In the genomic region with DNA sequence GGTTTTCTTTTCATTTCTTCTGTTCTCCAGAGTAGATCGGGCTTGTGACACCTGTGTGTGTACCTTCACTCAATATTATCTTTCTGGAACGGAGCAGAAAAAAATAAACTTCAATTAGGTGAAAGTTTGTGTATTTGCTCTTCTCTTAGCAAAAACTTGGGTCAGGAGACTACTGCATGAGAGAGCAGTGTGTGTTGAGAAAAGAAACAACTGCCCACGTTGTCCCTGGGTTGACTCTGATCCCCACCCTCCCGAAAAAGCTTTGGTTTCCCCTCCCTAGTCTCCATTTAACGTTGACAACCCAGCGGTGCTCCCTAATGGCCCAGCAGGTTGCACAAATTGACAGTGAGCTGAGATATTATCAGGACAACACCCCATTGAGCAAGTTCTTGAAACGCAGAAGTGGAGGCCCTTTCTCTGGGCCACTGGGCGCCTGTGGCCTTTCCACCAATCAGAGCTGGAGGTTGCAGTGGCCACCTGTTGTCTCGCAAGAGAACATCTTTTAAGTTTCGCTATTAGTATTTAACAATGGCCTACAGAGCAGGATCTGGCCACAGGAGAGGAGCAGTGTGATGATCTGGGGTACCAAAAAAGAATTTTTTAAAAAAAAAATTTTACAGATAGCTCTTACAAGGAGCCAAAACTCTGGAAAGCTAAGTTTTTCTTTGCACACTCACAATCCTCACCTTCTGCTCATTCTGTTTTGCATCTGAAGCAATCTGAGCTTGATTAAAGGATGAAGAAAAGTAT, we compare ENCODE assay signal across 1 cellular context.
TF ChIP-seq lines count a peak whose summit lies in the region.

No MANE protein-coding gene starts in this region.

TF ChIP-seq in HepG2, 621 proteins besides CTCF, POLR2A, EP300 and RAD21 (continued from another document and continues in another):
- TF ChIP-seq, protein P1, sequence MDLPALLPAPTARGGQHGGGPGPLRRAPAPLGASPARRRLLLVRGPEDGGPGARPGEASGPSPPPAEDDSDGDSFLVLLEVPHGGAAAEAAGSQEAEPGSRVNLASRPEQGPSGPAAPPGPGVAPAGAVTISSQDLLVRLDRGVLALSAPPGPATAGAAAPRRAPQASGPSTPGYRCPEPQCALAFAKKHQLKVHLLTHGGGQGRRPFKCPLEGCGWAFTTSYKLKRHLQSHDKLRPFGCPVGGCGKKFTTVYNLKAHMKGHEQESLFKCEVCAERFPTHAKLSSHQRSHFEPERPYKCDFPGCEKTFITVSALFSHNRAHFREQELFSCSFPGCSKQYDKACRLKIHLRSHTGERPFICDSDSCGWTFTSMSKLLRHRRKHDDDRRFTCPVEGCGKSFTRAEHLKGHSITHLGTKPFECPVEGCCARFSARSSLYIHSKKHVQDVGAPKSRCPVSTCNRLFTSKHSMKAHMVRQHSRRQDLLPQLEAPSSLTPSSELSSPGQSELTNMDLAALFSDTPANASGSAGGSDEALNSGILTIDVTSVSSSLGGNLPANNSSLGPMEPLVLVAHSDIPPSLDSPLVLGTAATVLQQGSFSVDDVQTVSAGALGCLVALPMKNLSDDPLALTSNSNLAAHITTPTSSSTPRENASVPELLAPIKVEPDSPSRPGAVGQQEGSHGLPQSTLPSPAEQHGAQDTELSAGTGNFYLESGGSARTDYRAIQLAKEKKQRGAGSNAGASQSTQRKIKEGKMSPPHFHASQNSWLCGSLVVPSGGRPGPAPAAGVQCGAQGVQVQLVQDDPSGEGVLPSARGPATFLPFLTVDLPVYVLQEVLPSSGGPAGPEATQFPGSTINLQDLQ (CRISPR knock-in tag; IDR thresholded peaks at IDR 0.05), result no peak
- TF ChIP-seq FOXO1 (CRISPR knock-in tag; IDR thresholded peaks at IDR 0.05) (peak; percentile 63; the same call in 1 of the 2 replicates), GZF1 (CRISPR knock-in tag; IDR thresholded peaks at IDR 0.05) (peak; percentile 49; the same call in 1 of the 2 replicates), YEATS2 (CRISPR knock-in tag; IDR thresholded peaks at IDR 0.05; ENCODE audit: borderline replicate concordance) (0 out of 2 replicates have a peak, but pooled peaks have one; percentile 13), HMG20B (CRISPR knock-in tag; conservative IDR thresholded peaks at IDR 0.05) (peak; percentile 18; the same call in 1 of the 2 replicates), MEIS2 (CRISPR knock-in tag; IDR thresholded peaks at IDR 0.05) (0 out of 2 replicates have a peak, but pooled peaks have one; percentile 24), FOXA3 (CRISPR knock-in tag; IDR thresholded peaks at IDR 0.05) (peak; percentile 41; the same call in 1 of the 2 replicates), ZNF430 (CRISPR knock-in tag; IDR thresholded peaks at IDR 0.05) (0 out of 2 replicates have a peak, but pooled peaks have one; percentile 21), HHEX (CRISPR knock-in tag; IDR thresholded peaks at IDR 0.05) (no peak), ZNF329 (CRISPR knock-in tag; IDR thresholded peaks at IDR 0.05; ENCODE audit: low read depth) (no peak), STAT5B (CRISPR knock-in tag; IDR thresholded peaks at IDR 0.05) (no peak), TGIF2 (CRISPR knock-in tag; IDR thresholded peaks at IDR 0.05) (peak; percentile 57; the same call in 1 of the 2 replicates), RFX5 (IDR thresholded peaks at IDR 0.05; ENCODE audit: low read depth, low read length) (0 out of 2 replicates have a peak, but pooled peaks have one; percentile 16), ZNF292 (CRISPR knock-in tag; IDR thresholded peaks at IDR 0.05; ENCODE audit: borderline replicate concordance, low read depth) (peak; percentile 55; the same call in 1 of the 2 replicates), ASH2L (IDR thresholded peaks at IDR 0.05; ENCODE audit: insufficient read length, low read depth, low read length) (peak; percentile 53), ZNF251 (CRISPR knock-in tag; IDR thresholded peaks at IDR 0.05) (no peak), NFYC (CRISPR knock-in tag; IDR thresholded peaks at IDR 0.05) (peak; percentile 73), NR2F6 (IDR thresholded peaks at IDR 0.05) (no peak), NR2F6 (CRISPR knock-in tag; IDR thresholded peaks at IDR 0.05) (no peak), KLF9 (CRISPR knock-in tag; IDR thresholded peaks at IDR 0.05; ENCODE audit: low read depth) (0 out of 2 replicates have a peak, but pooled peaks have one; percentile 16), POLR2AphosphoS5 (IDR thresholded peaks at IDR 0.05; ENCODE audit: low read depth, low read length) (peak; percentile 51), TOPORS (CRISPR knock-in tag; IDR thresholded peaks at IDR 0.05) (no peak), RFXANK (CRISPR knock-in tag; IDR thresholded peaks at IDR 0.05) (0 out of 2 replicates have a peak, but pooled peaks have one; percentile 16)
- TF ChIP-seq, protein P2, sequence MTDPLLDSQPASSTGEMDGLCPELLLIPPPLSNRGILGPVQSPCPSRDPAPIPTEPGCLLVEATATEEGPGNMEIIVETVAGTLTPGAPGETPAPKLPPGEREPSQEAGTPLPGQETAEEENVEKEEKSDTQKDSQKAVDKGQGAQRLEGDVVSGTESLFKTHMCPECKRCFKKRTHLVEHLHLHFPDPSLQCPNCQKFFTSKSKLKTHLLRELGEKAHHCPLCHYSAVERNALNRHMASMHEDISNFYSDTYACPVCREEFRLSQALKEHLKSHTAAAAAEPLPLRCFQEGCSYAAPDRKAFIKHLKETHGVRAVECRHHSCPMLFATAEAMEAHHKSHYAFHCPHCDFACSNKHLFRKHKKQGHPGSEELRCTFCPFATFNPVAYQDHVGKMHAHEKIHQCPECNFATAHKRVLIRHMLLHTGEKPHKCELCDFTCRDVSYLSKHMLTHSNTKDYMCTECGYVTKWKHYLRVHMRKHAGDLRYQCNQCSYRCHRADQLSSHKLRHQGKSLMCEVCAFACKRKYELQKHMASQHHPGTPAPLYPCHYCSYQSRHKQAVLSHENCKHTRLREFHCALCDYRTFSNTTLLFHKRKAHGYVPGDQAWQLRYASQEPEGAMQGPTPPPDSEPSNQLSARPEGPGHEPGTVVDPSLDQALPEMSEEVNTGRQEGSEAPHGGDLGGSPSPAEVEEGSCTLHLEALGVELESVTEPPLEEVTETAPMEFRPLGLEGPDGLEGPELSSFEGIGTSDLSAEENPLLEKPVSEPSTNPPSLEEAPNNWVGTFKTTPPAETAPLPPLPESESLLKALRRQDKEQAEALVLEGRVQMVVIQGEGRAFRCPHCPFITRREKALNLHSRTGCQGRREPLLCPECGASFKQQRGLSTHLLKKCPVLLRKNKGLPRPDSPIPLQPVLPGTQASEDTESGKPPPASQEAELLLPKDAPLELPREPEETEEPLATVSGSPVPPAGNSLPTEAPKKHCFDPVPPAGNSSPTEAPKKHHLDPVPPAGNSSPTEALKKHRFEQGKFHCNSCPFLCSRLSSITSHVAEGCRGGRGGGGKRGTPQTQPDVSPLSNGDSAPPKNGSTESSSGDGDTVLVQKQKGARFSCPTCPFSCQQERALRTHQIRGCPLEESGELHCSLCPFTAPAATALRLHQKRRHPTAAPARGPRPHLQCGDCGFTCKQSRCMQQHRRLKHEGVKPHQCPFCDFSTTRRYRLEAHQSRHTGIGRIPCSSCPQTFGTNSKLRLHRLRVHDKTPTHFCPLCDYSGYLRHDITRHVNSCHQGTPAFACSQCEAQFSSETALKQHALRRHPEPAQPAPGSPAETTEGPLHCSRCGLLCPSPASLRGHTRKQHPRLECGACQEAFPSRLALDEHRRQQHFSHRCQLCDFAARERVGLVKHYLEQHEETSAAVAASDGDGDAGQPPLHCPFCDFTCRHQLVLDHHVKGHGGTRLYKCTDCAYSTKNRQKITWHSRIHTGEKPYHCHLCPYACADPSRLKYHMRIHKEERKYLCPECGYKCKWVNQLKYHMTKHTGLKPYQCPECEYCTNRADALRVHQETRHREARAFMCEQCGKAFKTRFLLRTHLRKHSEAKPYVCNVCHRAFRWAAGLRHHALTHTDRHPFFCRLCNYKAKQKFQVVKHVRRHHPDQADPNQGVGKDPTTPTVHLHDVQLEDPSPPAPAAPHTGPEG (CRISPR knock-in tag; IDR thresholded peaks at IDR 0.05), result no peak
- TF ChIP-seq, protein P3, sequence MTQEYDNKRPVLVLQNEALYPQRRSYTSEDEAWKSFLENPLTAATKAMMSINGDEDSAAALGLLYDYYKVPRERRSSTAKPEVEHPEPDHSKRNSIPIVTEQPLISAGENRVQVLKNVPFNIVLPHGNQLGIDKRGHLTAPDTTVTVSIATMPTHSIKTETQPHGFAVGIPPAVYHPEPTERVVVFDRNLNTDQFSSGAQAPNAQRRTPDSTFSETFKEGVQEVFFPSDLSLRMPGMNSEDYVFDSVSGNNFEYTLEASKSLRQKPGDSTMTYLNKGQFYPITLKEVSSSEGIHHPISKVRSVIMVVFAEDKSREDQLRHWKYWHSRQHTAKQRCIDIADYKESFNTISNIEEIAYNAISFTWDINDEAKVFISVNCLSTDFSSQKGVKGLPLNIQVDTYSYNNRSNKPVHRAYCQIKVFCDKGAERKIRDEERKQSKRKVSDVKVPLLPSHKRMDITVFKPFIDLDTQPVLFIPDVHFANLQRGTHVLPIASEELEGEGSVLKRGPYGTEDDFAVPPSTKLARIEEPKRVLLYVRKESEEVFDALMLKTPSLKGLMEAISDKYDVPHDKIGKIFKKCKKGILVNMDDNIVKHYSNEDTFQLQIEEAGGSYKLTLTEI (CRISPR knock-in tag; conservative IDR thresholded peaks at IDR 0.05), result no peak
- TF ChIP-seq, protein P4, sequence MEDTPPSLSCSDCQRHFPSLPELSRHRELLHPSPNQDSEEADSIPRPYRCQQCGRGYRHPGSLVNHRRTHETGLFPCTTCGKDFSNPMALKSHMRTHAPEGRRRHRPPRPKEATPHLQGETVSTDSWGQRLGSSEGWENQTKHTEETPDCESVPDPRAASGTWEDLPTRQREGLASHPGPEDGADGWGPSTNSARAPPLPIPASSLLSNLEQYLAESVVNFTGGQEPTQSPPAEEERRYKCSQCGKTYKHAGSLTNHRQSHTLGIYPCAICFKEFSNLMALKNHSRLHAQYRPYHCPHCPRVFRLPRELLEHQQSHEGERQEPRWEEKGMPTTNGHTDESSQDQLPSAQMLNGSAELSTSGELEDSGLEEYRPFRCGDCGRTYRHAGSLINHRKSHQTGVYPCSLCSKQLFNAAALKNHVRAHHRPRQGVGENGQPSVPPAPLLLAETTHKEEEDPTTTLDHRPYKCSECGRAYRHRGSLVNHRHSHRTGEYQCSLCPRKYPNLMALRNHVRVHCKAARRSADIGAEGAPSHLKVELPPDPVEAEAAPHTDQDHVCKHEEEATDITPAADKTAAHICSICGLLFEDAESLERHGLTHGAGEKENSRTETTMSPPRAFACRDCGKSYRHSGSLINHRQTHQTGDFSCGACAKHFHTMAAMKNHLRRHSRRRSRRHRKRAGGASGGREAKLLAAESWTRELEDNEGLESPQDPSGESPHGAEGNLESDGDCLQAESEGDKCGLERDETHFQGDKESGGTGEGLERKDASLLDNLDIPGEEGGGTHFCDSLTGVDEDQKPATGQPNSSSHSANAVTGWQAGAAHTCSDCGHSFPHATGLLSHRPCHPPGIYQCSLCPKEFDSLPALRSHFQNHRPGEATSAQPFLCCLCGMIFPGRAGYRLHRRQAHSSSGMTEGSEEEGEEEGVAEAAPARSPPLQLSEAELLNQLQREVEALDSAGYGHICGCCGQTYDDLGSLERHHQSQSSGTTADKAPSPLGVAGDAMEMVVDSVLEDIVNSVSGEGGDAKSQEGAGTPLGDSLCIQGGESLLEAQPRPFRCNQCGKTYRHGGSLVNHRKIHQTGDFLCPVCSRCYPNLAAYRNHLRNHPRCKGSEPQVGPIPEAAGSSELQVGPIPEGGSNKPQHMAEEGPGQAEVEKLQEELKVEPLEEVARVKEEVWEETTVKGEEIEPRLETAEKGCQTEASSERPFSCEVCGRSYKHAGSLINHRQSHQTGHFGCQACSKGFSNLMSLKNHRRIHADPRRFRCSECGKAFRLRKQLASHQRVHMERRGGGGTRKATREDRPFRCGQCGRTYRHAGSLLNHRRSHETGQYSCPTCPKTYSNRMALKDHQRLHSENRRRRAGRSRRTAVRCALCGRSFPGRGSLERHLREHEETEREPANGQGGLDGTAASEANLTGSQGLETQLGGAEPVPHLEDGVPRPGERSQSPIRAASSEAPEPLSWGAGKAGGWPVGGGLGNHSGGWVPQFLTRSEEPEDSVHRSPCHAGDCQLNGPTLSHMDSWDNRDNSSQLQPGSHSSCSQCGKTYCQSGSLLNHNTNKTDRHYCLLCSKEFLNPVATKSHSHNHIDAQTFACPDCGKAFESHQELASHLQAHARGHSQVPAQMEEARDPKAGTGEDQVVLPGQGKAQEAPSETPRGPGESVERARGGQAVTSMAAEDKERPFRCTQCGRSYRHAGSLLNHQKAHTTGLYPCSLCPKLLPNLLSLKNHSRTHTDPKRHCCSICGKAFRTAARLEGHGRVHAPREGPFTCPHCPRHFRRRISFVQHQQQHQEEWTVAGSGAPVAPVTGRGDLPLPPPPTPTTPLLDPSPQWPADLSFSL (CRISPR knock-in tag; IDR thresholded peaks at IDR 0.05), result 0 out of 2 replicates have a peak, but pooled peaks have one; percentile 53
- TF ChIP-seq, protein P5, sequence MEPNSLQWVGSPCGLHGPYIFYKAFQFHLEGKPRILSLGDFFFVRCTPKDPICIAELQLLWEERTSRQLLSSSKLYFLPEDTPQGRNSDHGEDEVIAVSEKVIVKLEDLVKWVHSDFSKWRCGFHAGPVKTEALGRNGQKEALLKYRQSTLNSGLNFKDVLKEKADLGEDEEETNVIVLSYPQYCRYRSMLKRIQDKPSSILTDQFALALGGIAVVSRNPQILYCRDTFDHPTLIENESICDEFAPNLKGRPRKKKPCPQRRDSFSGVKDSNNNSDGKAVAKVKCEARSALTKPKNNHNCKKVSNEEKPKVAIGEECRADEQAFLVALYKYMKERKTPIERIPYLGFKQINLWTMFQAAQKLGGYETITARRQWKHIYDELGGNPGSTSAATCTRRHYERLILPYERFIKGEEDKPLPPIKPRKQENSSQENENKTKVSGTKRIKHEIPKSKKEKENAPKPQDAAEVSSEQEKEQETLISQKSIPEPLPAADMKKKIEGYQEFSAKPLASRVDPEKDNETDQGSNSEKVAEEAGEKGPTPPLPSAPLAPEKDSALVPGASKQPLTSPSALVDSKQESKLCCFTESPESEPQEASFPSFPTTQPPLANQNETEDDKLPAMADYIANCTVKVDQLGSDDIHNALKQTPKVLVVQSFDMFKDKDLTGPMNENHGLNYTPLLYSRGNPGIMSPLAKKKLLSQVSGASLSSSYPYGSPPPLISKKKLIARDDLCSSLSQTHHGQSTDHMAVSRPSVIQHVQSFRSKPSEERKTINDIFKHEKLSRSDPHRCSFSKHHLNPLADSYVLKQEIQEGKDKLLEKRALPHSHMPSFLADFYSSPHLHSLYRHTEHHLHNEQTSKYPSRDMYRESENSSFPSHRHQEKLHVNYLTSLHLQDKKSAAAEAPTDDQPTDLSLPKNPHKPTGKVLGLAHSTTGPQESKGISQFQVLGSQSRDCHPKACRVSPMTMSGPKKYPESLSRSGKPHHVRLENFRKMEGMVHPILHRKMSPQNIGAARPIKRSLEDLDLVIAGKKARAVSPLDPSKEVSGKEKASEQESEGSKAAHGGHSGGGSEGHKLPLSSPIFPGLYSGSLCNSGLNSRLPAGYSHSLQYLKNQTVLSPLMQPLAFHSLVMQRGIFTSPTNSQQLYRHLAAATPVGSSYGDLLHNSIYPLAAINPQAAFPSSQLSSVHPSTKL (CRISPR knock-in tag; IDR thresholded peaks at IDR 0.05), result peak; percentile 31
- TF ChIP-seq, protein P6, sequence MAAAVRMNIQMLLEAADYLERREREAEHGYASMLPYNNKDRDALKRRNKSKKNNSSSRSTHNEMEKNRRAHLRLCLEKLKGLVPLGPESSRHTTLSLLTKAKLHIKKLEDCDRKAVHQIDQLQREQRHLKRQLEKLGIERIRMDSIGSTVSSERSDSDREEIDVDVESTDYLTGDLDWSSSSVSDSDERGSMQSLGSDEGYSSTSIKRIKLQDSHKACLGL (CRISPR knock-in tag; IDR thresholded peaks at IDR 0.05), result no peak
